In the genomic region with DNA sequence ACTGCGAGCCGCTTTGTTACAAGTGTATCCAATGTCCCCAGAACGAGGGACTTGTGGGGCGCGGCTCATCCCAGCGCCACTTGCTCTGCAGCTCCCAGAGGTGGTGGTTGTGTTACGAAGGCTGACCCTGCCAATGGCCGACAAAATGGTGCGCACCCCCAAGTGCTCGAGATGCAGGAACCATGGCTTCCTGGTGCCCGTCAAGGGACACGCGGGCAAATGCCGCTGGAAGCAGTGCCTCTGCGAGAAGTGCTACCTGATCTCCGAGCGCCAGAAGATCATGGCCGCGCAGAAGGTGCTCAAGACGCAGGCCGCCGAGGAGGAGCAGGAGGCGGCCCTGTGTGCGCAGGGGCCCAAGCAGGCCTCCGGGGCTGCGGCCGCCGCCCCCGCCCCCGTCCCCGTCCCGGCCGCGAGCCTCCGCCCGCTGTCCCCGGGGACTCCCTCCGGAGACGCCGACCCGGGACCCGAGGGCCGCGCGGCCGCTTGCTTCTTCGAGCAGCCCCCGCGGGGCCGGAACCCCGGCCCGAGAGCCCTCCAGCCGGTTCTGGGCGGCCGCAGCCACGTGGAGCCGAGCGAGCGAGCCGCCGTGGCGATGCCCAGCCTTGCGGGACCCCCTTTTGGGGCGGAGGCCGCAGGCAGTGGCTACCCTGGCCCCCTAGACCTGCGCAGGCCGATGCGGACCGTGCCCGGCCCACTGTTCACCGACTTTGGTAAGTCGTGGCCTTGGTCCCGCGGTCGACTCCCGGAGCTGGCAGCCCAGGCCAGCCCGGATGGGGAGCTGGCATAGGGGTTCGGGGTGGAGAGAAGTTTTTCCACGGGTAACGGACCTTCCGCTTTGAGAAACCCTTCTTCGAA, we compare ENCODE assay signal across 29 cellular contexts. TPM values are rescaled to one million over a fixed set of nuclear protein-coding genes. Genes with fewer than 3 reads are reported as not detected.
"Had no signal": no experiment of that assay in that cellular context is flagged by ENCODE, and none has a peak within 500 bp of the region (broad histone marks: within the 10 kb centered on the region; RNA-seq: fewer than 3 reads in every experiment).

A gene (plus strand): TSS at position 79 of the 855 bp plus-strand sequence. CDS start 55 bp downstream, at position 134.

- H3K4me1 ChIP-seq: ascending aorta, body of pancreas, Peyer's patch, SJCRH30 had no signal

- H3K4me2 ChIP-seq: KMS-11, SK-N-SH had no signal

- H3K36me3 ChIP-seq: ascending aorta, Peyer's patch, SJCRH30 had no signal

- H3K4me3 ChIP-seq: ascending aorta, body of pancreas, Peyer's patch, SJCRH30 had no signal

- H3K9me3 Mint-ChIP-seq: activated CD4-positive, alpha-beta memory T cell treated with anti-CD3 and anti-CD28 coated beads for 36 hours; activated CD4-positive, alpha-beta T cell treated with anti-CD3 and anti-CD28 coated beads, Interleukin-2, amount 10 ng/mL, durations not matched to agents 7 days and 5 days; activated naive CD4-positive, alpha-beta T cell treated with anti-CD3 and anti-CD28 coated beads, Interleukin-2, amount 50 U/mL, for 24 hours; activated T-helper 1 cell treated with anti-CD3 and anti-CD28 coated beads, Interleukin-12 subunit alpha, Interleukin-12 subunit beta, Interleukin-2, Interleukin-4 antibody, amounts not matched to agents 30 ng/mL and 10 ng/mL and 1 ng/mL, durations not matched to agents 14 hours and 24 hours and 36 hours had no signal

- H3K27me3 ChIP-seq: ascending aorta, body of pancreas, Peyer's patch, SJCRH30 had no signal

- H3K27ac Mint-ChIP-seq: activated CD4-positive, alpha-beta memory T cell treated with anti-CD3 and anti-CD28 coated beads for 36 hours; activated CD4-positive, alpha-beta T cell treated with anti-CD3 and anti-CD28 coated beads, Interleukin-2, amount 10 ng/mL, durations not matched to agents 7 days and 5 days; activated naive CD4-positive, alpha-beta T cell treated with anti-CD3 and anti-CD28 coated beads, Interleukin-2, amount 50 U/mL, for 24 hours; activated T-helper 1 cell treated with anti-CD3 and anti-CD28 coated beads, Interleukin-12 subunit alpha, Interleukin-12 subunit beta, Interleukin-2, Interleukin-4 antibody, amounts not matched to agents 30 ng/mL and 10 ng/mL and 1 ng/mL, durations not matched to agents 14 hours and 24 hours and 36 hours; IgD-negative memory B cell had no signal

- H3K36me3 Mint-ChIP-seq: activated CD4-positive, alpha-beta memory T cell treated with anti-CD3 and anti-CD28 coated beads for 36 hours; activated naive CD4-positive, alpha-beta T cell treated with anti-CD3 and anti-CD28 coated beads, Interleukin-2, amount 50 U/mL, for 24 hours; IgD-negative memory B cell had no signal

- H3K4me1 Mint-ChIP-seq: activated CD4-positive, alpha-beta T cell treated with anti-CD3 and anti-CD28 coated beads, Interleukin-2, amount 10 ng/mL, durations not matched to agents 7 days and 5 days; activated naive CD4-positive, alpha-beta T cell treated with anti-CD3 and anti-CD28 coated beads, Interleukin-2, amount 50 U/mL, for 24 hours; IgD-negative memory B cell had no signal

- ATAC-seq: body of pancreas had no signal

- H3K9me3 ChIP-seq: ascending aorta, body of pancreas, Peyer's patch, SJCRH30, SK-N-SH had no signal

- H3K9ac ChIP-seq: KMS-11, SK-N-SH had no signal

- H3K27ac ChIP-seq: ascending aorta, body of pancreas, KMS-11, Peyer's patch, RWPE1, SJCRH30, VCaP had no signal

- H3K4me3 Mint-ChIP-seq: activated CD4-positive, alpha-beta memory T cell treated with anti-CD3 and anti-CD28 coated beads for 36 hours; activated CD4-positive, alpha-beta T cell treated with anti-CD3 and anti-CD28 coated beads, Interleukin-2, amount 10 ng/mL, durations not matched to agents 7 days and 5 days; activated naive CD4-positive, alpha-beta T cell treated with anti-CD3 and anti-CD28 coated beads, Interleukin-2, amount 50 U/mL, for 24 hours; activated T-helper 1 cell treated with anti-CD3 and anti-CD28 coated beads, Interleukin-12 subunit alpha, Interleukin-12 subunit beta, Interleukin-2, Interleukin-4 antibody, amounts not matched to agents 30 ng/mL and 10 ng/mL and 1 ng/mL, durations not matched to agents 14 hours and 24 hours and 36 hours; IgD-negative memory B cell had no signal

- DNase-seq: activated CD4-positive, alpha-beta memory T cell treated with anti-CD3 and anti-CD28 coated beads for 36 hours; activated CD4-positive, alpha-beta T cell treated with anti-CD3 and anti-CD28 coated beads, Interleukin-2, amount 10 ng/mL, durations not matched to agents 7 days and 5 days; activated CD4-positive, CD25-positive, alpha-beta regulatory T cell; activated CD8-positive, alpha-beta memory T cell treated with anti-CD3 and anti-CD28 coated beads, Interleukin-2, amount 50 U/mL, for 48 hours; activated effector memory CD4-positive, alpha-beta T cell treated with Interleukin-2 at 50 U/mL for 16 hours; activated naive CD4-positive, alpha-beta T cell; activated T-cell treated with anti-CD3 and anti-CD28 coated beads, Interleukin-2, amount 50 U/mL, for 1 hour; body of pancreas; MV-4-11; NCI-H1092 treated with DMSO at 0.1 percent for 48 hours; NCI-H1436; NCI-H1694 treated with DMSO at 0.1 percent for 48 hours; NCI-H2081; NCI-H510A treated with DMSO at 0.1 percent for 48 hours; Peyer's patch; Right ventricle myocardium superior; SJCRH30; SK-N-SH; T-helper 1 cell had no signal

RNA-seq across cellular contexts. Expression of the gene that starts here (rescaled TPM):
- total RNA-seq: activated CD4-positive, alpha-beta memory T cell treated with anti-CD3 and anti-CD28 coated beads for 36 hours; activated T-helper 1 cell treated with anti-CD3 and anti-CD28 coated beads, Interleukin-12 subunit alpha, Interleukin-12 subunit beta, Interleukin-2, Interleukin-4 antibody, amounts not matched to agents 30 ng/mL and 10 ng/mL and 1 ng/mL, durations not matched to agents 14 hours and 24 hours and 36 hours; ascending aorta; body of pancreas; bronchial epithelial cell; MCF 10A; Peyer's patch; Right ventricle myocardium superior; SJCRH30; T-helper 2 cell treated with Interferon-gamma antibody and Interleukin-4, amounts not matched to agents 100 ng/mL and 5 ng/mL, for 36 hours had no signal
- polyA plus RNA-seq: IgD-negative memory B cell, SK-N-SH had no signal
